Comparison of ENCODE assay signal across 9 cellular contexts in genomic region chr10:102112210-102112817, GRCh38. TPM values are rescaled to one million over a fixed set of nuclear protein-coding genes. Genes with fewer than 3 reads are reported as not detected.
DNase-seq lines count a peak whose midpoint lies in the region; ATAC-seq and TF ChIP-seq lines count a peak whose summit lies in the region.
"Had no signal": no experiment of that assay in that cellular context is flagged by ENCODE, and none has a peak within 500 bp of the region (broad histone marks: within the 10 kb centered on the region; RNA-seq: fewer than 3 reads in every experiment).

No MANE protein-coding gene starts in this region.

- ATAC-seq in CD4-positive, CD25-positive, alpha-beta regulatory T cell (ENCODE audit: low read depth in 2 of 2), result no peak
- no peak for ATAC-seq in activated naive CD8-positive, alpha-beta T cell treated with anti-CD3 and anti-CD28 coated beads, Interleukin-2, amount 10 ng/mL, durations not matched to agents 7 days and 5 days (ENCODE audit: low read depth)
- ATAC-seq in GM19035 (IDR thresholded peaks at IDR 0.05; ENCODE audit: unreplicated experiment), result no peak

- H3K9ac ChIP-seq in HUES6 (ENCODE audit: low read length), result no peak overlapping the region

- H3K27ac ChIP-seq in CD4-positive, CD25-positive, alpha-beta regulatory T cell (ENCODE audit: insufficient read depth, low read length, poor library complexity, severe bottlenecking), result peak overlapping the region; percentile 28
- H3K27ac ChIP-seq in HUES6 (ENCODE audit: low read depth, low read length) (no peak overlapping the region), tibial artery (no peak overlapping the region)

- peaks cover 34% of the 10 kb centered on the region for H3K36me3 Mint-ChIP-seq in CD4-positive, CD25-positive, alpha-beta regulatory T cell
- peaks cover 24% of the 10 kb centered on the region for H3K36me3 Mint-ChIP-seq in activated naive CD8-positive, alpha-beta T cell treated with anti-CD3 and anti-CD28 coated beads, Interleukin-2, amount 10 ng/mL, durations not matched to agents 7 days and 5 days

- H3K9me3 Mint-ChIP-seq in CD4-positive, CD25-positive, alpha-beta regulatory T cell, result no peaks in the 10 kb centered on the region
- no peaks in the 10 kb centered on the region for H3K9me3 Mint-ChIP-seq in activated naive CD8-positive, alpha-beta T cell treated with anti-CD3 and anti-CD28 coated beads, Interleukin-2, amount 10 ng/mL, durations not matched to agents 7 days and 5 days

- peak overlapping the region in 2 of 4 donors; percentile 76 to 93 for H3K4me3 Mint-ChIP-seq in CD4-positive, CD25-positive, alpha-beta regulatory T cell
- peak overlapping the region; percentile 88 for H3K4me3 Mint-ChIP-seq in activated naive CD8-positive, alpha-beta T cell treated with anti-CD3 and anti-CD28 coated beads, Interleukin-2, amount 10 ng/mL, durations not matched to agents 7 days and 5 days

- H3K36me3 ChIP-seq in CD4-positive, CD25-positive, alpha-beta regulatory T cell (ENCODE audit: control insufficient read depth, insufficient read depth, low read length), result peaks cover 39% of the 10 kb centered on the region
- H3K36me3 ChIP-seq in HUES6 (ENCODE audit: control insufficient read depth, insufficient read depth, low read length), result peaks cover 44% of the 10 kb centered on the region
- peaks cover 2% of the 10 kb centered on the region for H3K36me3 ChIP-seq in kidney epithelial cell (ENCODE audit: control insufficient read depth, insufficient read depth, low read length)
- H3K36me3 ChIP-seq in tibial artery, result peaks cover 42 to 43% (median 42%) of the 10 kb centered on the region in 3 donors

- H3K9me3 ChIP-seq in CD4-positive, CD25-positive, alpha-beta regulatory T cell (ENCODE audit: control insufficient read depth in 2 of 2, low read length in 2 of 2), result no peaks in the 10 kb centered on the region
- no peaks in the 10 kb centered on the region for H3K9me3 ChIP-seq in HUES6 (ENCODE audit: control insufficient read depth, insufficient read depth, low read depth, low read length)
- no peaks in the 10 kb centered on the region for H3K9me3 ChIP-seq in tibial artery

- POLR2A ChIA-PET in activated naive CD8-positive, alpha-beta T cell treated with anti-CD3 and anti-CD28 coated beads, Interleukin-2, amount 10 ng/mL, durations not matched to agents 7 days and 5 days (lab: Charles Lee), result interaction anchor here (1.0 to 4.3 kb wide), 2 partner anchors 10 to 55 kb away, joined by 3 to 29 read pairs; no protein-coding TSS in a partner anchor

- H3K27me3 ChIP-seq in CD4-positive, CD25-positive, alpha-beta regulatory T cell (ENCODE audit: control insufficient read depth, insufficient read depth, low read length), result no peaks in the 10 kb centered on the region
- no peaks in the 10 kb centered on the region for H3K27me3 ChIP-seq in HUES6 (ENCODE audit: control insufficient read depth, insufficient read depth, low read length)
- no peaks in the 10 kb centered on the region for H3K27me3 ChIP-seq in kidney epithelial cell (ENCODE audit: control insufficient read depth, insufficient read depth, low read length)
- no peaks in the 10 kb centered on the region for H3K27me3 ChIP-seq in tibial artery

- TF ChIP-seq CTCF in kidney epithelial cell (IDR thresholded peaks at IDR 0.05; ENCODE audit: insufficient read depth, low read length, poor library complexity, severe bottlenecking) (peak; percentile 6), tibial artery (IDR thresholded peaks at IDR 0.05) (no peak)

- peak overlapping the region; percentile 65 to 93 (median 67) for H3K27ac Mint-ChIP-seq in CD4-positive, CD25-positive, alpha-beta regulatory T cell
- H3K27ac Mint-ChIP-seq in activated naive CD8-positive, alpha-beta T cell treated with anti-CD3 and anti-CD28 coated beads, Interleukin-2, amount 10 ng/mL, durations not matched to agents 7 days and 5 days, result no peak overlapping the region

- peaks cover 46% of the 10 kb centered on the region for H3K4me1 ChIP-seq in CD4-positive, CD25-positive, alpha-beta regulatory T cell (ENCODE audit: control insufficient read depth, insufficient read depth, low read length, poor library complexity, severe bottlenecking)
- H3K4me1 ChIP-seq in HUES6 (ENCODE audit: control insufficient read depth, insufficient read depth, low read length) (peaks cover 39% of the 10 kb centered on the region), tibial artery (peaks cover 0 to 48% (median 40%) of the 10 kb centered on the region in 4 donors)

- no peaks in the 10 kb centered on the region for H3K27me3 Mint-ChIP-seq in CD4-positive, CD25-positive, alpha-beta regulatory T cell
- no peaks in the 10 kb centered on the region for H3K27me3 Mint-ChIP-seq in activated naive CD8-positive, alpha-beta T cell treated with anti-CD3 and anti-CD28 coated beads, Interleukin-2, amount 10 ng/mL, durations not matched to agents 7 days and 5 days

- peak overlapping the region; percentile 72 for H3K4me3 ChIP-seq in CD4-positive, CD25-positive, alpha-beta regulatory T cell (ENCODE audit: low read depth, low read length)
- H3K4me3 ChIP-seq in HUES6 (ENCODE audit: low read depth, low read length) (peak overlapping the region; percentile 89), kidney epithelial cell (ENCODE audit: low read depth, low read length) (no peak overlapping the region), tibial artery (no peak overlapping the region)

- H3K4me1 Mint-ChIP-seq in CD4-positive, CD25-positive, alpha-beta regulatory T cell, result peaks cover 21 to 60% (median 42%) of the 10 kb centered on the region in 4 donors
- peaks cover 35% of the 10 kb centered on the region for H3K4me1 Mint-ChIP-seq in activated naive CD8-positive, alpha-beta T cell treated with anti-CD3 and anti-CD28 coated beads, Interleukin-2, amount 10 ng/mL, durations not matched to agents 7 days and 5 days

- intact Hi-C loops in tibial artery (cut with DNase I; ENCODE audit: low total_unique reads), result no loop called here

- no peak for DNase-seq in CD4-positive, CD25-positive, alpha-beta regulatory T cell
- no peak for DNase-seq in activated naive CD8-positive, alpha-beta T cell treated with anti-CD3 and anti-CD28 coated beads, Interleukin-2, amount 10 ng/mL, durations not matched to agents 7 days and 5 days
- DNase-seq in kidney epithelial cell (ENCODE audit: low read depth), result no peak
- DNase-seq in T-helper 9 cell, result no peak
- no peak for DNase-seq in stimulated activated CD4-positive, alpha-beta T cell treated with anti-CD3 and anti-CD28 coated beads, Interleukin-4, amount 100 ng/mL, for 1 hour
- DNase-seq in tibial artery, result no peak
- DNase-seq: activated effector memory CD4-positive, alpha-beta T cell treated with anti-CD3 and anti-CD28 coated beads, Interleukin-2, amount 50 U/mL, for 16 hours had no signal

RNA-seq across cellular contexts. Expression of gene LDB1, which starts 7.9 kb away (rescaled TPM):
- 120 TPM for total RNA-seq in CD4-positive, CD25-positive, alpha-beta regulatory T cell
- 10 to 100 TPM; 18.1 to 30.5 (median 27.1) TPM for polyA plus RNA-seq in CD4-positive, CD25-positive, alpha-beta regulatory T cell
- total RNA-seq in activated naive CD8-positive, alpha-beta T cell treated with anti-CD3 and anti-CD28 coated beads, Interleukin-2, amount 10 ng/mL, durations not matched to agents 7 days and 5 days, result 100 to 1,000 TPM; 115 to 117 TPM
- 46.8 and 56.0 TPM in 2 replicates for total RNA-seq in kidney epithelial cell

RNA-seq across cellular contexts. Expression of gene PPRC1, which starts 20.5 kb away (rescaled TPM):
- total RNA-seq in CD4-positive, CD25-positive, alpha-beta regulatory T cell, result 35.3 TPM
- polyA plus RNA-seq in CD4-positive, CD25-positive, alpha-beta regulatory T cell, result 10 to 100 TPM in 2 of 4 donors, 1 to 10 TPM in 2; 6.6 to 13.0 (median 8.7) TPM
- 10 to 100 TPM; 46.4 to 47.4 TPM for total RNA-seq in activated naive CD8-positive, alpha-beta T cell treated with anti-CD3 and anti-CD28 coated beads, Interleukin-2, amount 10 ng/mL, durations not matched to agents 7 days and 5 days
- 27.0 and 30.5 TPM in 2 replicates for total RNA-seq in kidney epithelial cell

RNA-seq across cellular contexts. Expression of gene NOLC1, which starts 39.9 kb away (rescaled TPM):
- total RNA-seq in CD4-positive, CD25-positive, alpha-beta regulatory T cell, result 35.6 TPM
- 10 to 100 TPM; 29.5 to 46.5 (median 42.1) TPM for polyA plus RNA-seq in CD4-positive, CD25-positive, alpha-beta regulatory T cell
- total RNA-seq in activated naive CD8-positive, alpha-beta T cell treated with anti-CD3 and anti-CD28 coated beads, Interleukin-2, amount 10 ng/mL, durations not matched to agents 7 days and 5 days, result 10 to 100 TPM; 73.8 to 78.3 TPM
- total RNA-seq in kidney epithelial cell, result 92.3 and 97.1 TPM in 2 replicates

RNA-seq across cellular contexts. Expression of gene HPS6, which starts 47.2 kb away (rescaled TPM):
- 15.8 TPM for total RNA-seq in CD4-positive, CD25-positive, alpha-beta regulatory T cell
- polyA plus RNA-seq in CD4-positive, CD25-positive, alpha-beta regulatory T cell, result 10 to 100 TPM; 27.2 to 36.2 (median 29.2) TPM
- 10 to 100 TPM; 23.8 to 25.8 TPM for total RNA-seq in activated naive CD8-positive, alpha-beta T cell treated with anti-CD3 and anti-CD28 coated beads, Interleukin-2, amount 10 ng/mL, durations not matched to agents 7 days and 5 days
- 31.5 and 33.0 TPM in 2 replicates for total RNA-seq in kidney epithelial cell

RNA-seq across cellular contexts. Expression of gene ARMH3, which starts 56.3 kb away (rescaled TPM):
- total RNA-seq in CD4-positive, CD25-positive, alpha-beta regulatory T cell, result 42.2 TPM
- polyA plus RNA-seq in CD4-positive, CD25-positive, alpha-beta regulatory T cell, result 10 to 100 TPM; 21.3 to 29.5 (median 24.2) TPM
- total RNA-seq in activated naive CD8-positive, alpha-beta T cell treated with anti-CD3 and anti-CD28 coated beads, Interleukin-2, amount 10 ng/mL, durations not matched to agents 7 days and 5 days, result 10 to 100 TPM; 27.8 to 30.5 TPM
- total RNA-seq in kidney epithelial cell, result 10.7 and 11.1 TPM in 2 replicates

Comparison
In these comparisons a context has a peak if more than half of its experiments do, and no peak if none do; other contexts are left out.
1. H3K4me3 ChIP-seq: peak in CD4-positive, CD25-positive, alpha-beta regulatory T cell (single experiment) and HUES6 (single experiment); none in kidney epithelial cell (single experiment) and tibial artery (0 of 2).